Comparison of ENCODE assay signal across 8 cellular contexts in the genomic region with DNA sequence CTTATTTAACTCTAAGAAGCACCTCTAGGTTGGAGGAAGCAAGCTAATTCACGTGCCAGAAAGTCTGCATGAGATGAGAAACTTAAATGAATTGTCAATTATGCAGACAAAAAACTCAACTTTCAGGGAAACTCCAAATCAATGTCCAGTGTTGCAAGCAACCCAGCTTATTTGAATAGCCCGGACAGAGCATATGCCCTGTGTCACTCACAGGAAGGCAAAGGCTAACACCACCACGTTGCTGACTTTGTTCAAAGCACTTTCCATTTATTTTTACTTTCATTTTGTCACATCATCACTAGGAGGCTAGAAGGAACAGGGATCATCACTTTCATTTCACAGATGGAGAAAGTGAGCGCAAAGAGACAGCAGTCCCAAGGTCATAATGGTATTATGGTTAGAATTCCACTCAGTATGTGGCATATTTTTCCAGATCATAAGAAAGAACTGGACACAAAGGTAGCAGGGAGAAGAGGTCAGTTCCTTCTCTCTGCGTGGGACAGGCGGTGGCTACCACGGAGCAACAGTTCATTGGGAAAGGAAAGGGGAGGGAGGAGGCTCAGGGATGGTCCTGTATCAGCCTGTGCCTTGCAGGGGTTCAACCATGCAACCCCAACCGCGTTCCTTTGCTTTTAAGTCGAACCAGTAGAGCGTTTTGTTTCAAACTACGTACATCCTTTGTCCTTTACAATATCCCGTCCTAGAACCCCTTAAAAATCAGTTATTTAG. TPM values are rescaled to one million over a fixed set of nuclear protein-coding genes. Genes with fewer than 3 reads are reported as not detected.
DNase-seq lines count a peak whose midpoint lies in the region; ATAC-seq and TF ChIP-seq lines count a peak whose summit lies in the region.

No MANE protein-coding gene starts in this region.

- POLR2A ChIA-PET in BJ (lab: Charles Lee), result interaction anchor here (0.6 kb wide), 1 partner anchor 56 kb away, joined by 3 read pairs; no protein-coding TSS in a partner anchor
- POLR2A ChIA-PET in activated naive CD8-positive, alpha-beta T cell treated with anti-CD3 and anti-CD28 coated beads, Interleukin-2, amount 10 ng/mL, durations not matched to agents 7 days and 5 days (lab: Charles Lee), result interaction anchor here (0.6 to 4.0 kb wide), 5 partner anchors 67 to 113 kb away, joined by 3 to 31 read pairs (median 3); no protein-coding TSS in a partner anchor

- TF ChIP-seq CTCF in BJ (IDR thresholded peaks at IDR 0.05; ENCODE audit: insufficient read depth, low read depth, low read length), result peak; percentile 27; the same call in 1 of the 2 replicates

- H3K27me3 Mint-ChIP-seq in activated naive CD8-positive, alpha-beta T cell treated with anti-CD3 and anti-CD28 coated beads, Interleukin-2, amount 10 ng/mL, durations not matched to agents 7 days and 5 days, result no peaks in the 10 kb centered on the region

- peaks cover 2% of the 10 kb centered on the region; the same call in 1 of the 2 replicates for H3K36me3 ChIP-seq in BJ (ENCODE audit: control insufficient read depth, insufficient read depth, low read length)

- no peaks in the 10 kb centered on the region for H3K9me3 Mint-ChIP-seq in activated naive CD8-positive, alpha-beta T cell treated with anti-CD3 and anti-CD28 coated beads, Interleukin-2, amount 10 ng/mL, durations not matched to agents 7 days and 5 days

- ATAC-seq in GM18520 (IDR thresholded peaks at IDR 0.05; ENCODE audit: unreplicated experiment) (peak; percentile 53), HG03571 (IDR thresholded peaks at IDR 0.05; ENCODE audit: unreplicated experiment) (no peak), GM21515 (IDR thresholded peaks at IDR 0.05; ENCODE audit: unreplicated experiment) (no peak)
- ATAC-seq in activated naive CD8-positive, alpha-beta T cell treated with anti-CD3 and anti-CD28 coated beads, Interleukin-2, amount 10 ng/mL, durations not matched to agents 7 days and 5 days (ENCODE audit: low read depth), result no peak

- H3K36me3 Mint-ChIP-seq in activated naive CD8-positive, alpha-beta T cell treated with anti-CD3 and anti-CD28 coated beads, Interleukin-2, amount 10 ng/mL, durations not matched to agents 7 days and 5 days, result peaks cover 17% of the 10 kb centered on the region

- peak overlapping the region; percentile 80 for H3K4me3 ChIP-seq in BJ (ENCODE audit: low read depth, low read length)
- H3K4me3 ChIP-seq in Jurkat, Clone E6-1 (ENCODE audit: low read length), result peak overlapping the region; percentile 85

- peak overlapping the region; percentile 96 for H3K27ac Mint-ChIP-seq in activated naive CD8-positive, alpha-beta T cell treated with anti-CD3 and anti-CD28 coated beads, Interleukin-2, amount 10 ng/mL, durations not matched to agents 7 days and 5 days

- CTCF ChIA-PET in BJ (lab: Yijun Ruan, JAX), result interaction anchor here (1.2 kb wide), 1 partner anchor 111 kb away, joined by 4 read pairs; no protein-coding TSS in a partner anchor

- H3K27me3 ChIP-seq in BJ (ENCODE audit: control insufficient read depth, insufficient read depth, low read length), result no peaks in the 10 kb centered on the region

- peaks cover 48% of the 10 kb centered on the region for H3K4me1 Mint-ChIP-seq in activated naive CD8-positive, alpha-beta T cell treated with anti-CD3 and anti-CD28 coated beads, Interleukin-2, amount 10 ng/mL, durations not matched to agents 7 days and 5 days

- DNase-seq in BJ (ENCODE audit: low read depth) (no peak), hepatic stellate cell (ENCODE audit: low spot score) (peak; percentile 70), retina (peak; percentile 48)
- peak; percentile 51 for DNase-seq in Jurkat, Clone E6-1 (ENCODE audit: low read depth, low spot score)
- DNase-seq in activated naive CD8-positive, alpha-beta T cell treated with anti-CD3 and anti-CD28 coated beads, Interleukin-2, amount 10 ng/mL, durations not matched to agents 7 days and 5 days, result no peak

- H3K4me3 Mint-ChIP-seq in activated naive CD8-positive, alpha-beta T cell treated with anti-CD3 and anti-CD28 coated beads, Interleukin-2, amount 10 ng/mL, durations not matched to agents 7 days and 5 days, result peak overlapping the region; percentile 97

RNA-seq across cellular contexts. Expression of a gene that starts 1.2 kb away (rescaled TPM):
- polyA plus RNA-seq in BJ (2011; rRNA removed), result 83.4 and 94.7 TPM in 2 replicates
- 121 and 208 TPM in 2 replicates for polyA minus RNA-seq in BJ (2011; rRNA and poly(A)+ RNA removed)
- 7.1 TPM for polyA plus RNA-seq in Jurkat, Clone E6-1 (2012; ENCODE audit: insufficient read depth, insufficient read length)
- 10 to 100 TPM; 49.1 to 49.5 TPM for total RNA-seq in activated naive CD8-positive, alpha-beta T cell treated with anti-CD3 and anti-CD28 coated beads, Interleukin-2, amount 10 ng/mL, durations not matched to agents 7 days and 5 days

Comparison
In these comparisons a context has a peak if more than half of its experiments do, and no peak if none do; other contexts are left out.
1. DNase-seq: peak in Jurkat, Clone E6-1 (single experiment), hepatic stellate cell (single experiment) and retina (single experiment); none in BJ (single experiment) and activated naive CD8-positive, alpha-beta T cell treated with anti-CD3 and anti-CD28 coated beads, Interleukin-2, amount 10 ng/mL, durations not matched to agents 7 days and 5 days (single experiment).